Comparison of ENCODE assay signal across 8 cellular contexts in the genomic region with DNA sequence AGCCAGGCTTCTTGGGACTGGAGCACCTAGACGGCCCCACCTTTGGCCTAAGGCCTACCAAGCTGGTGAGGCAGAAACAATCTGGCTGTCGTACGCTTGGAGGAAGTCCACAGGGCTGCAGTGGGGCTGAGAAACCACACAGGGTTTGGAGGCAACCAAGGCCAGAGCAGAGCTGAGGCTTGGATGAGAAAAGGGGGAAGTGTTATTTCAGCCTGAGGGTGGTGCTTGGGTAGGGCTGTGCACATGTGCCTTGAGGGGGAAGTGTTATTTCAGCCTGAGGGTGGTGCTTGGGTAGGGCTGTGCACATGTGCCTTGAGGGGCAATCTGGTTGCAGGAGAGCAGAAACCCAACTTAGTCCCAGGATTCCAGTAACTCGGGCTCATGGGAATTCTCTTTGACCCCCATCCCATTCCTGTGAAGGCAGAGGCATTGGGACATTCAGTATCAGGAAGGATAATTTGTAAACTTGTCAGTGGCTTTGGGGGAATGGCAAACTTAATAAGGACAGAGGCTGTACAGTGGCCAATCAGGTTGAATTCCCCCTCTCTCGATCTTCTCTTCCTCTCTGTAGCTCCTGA. TPM values are rescaled to one million over a fixed set of nuclear protein-coding genes. Genes with fewer than 3 reads are reported as not detected.
A peak's percentile ranks its signal among the peaks of the same experiment; 100 is the strongest.
DNase-seq lines count a peak whose midpoint lies in the region; ATAC-seq and TF ChIP-seq lines count a peak whose summit lies in the region.

No MANE protein-coding gene starts in this region.

- H3K9me3 Mint-ChIP-seq in CD4-positive, alpha-beta T cell = no peaks in the 10 kb centered on the region

- intact Hi-C loops in CD4-positive, alpha-beta T cell (cut with DNase I, micrococcal nuclease) = loop anchor here in 1 of 2 experiments (2.0 to 10.0 kb wide), 5 partner anchors 50 to 1670 kb away; a partner anchor contains a TSS
- intact Hi-C loops in esophagus muscularis mucosa (cut with DNase I) = no loop called here
- intact Hi-C loops in psoas muscle (cut with DNase I) = no loop called here

- no peak for TF ChIP-seq CTCF in CD4-positive, alpha-beta T cell (IDR thresholded peaks at IDR 0.05)
- TF ChIP-seq CTCF in esophagus muscularis mucosa (IDR thresholded peaks at IDR 0.05) (no peak), psoas muscle (IDR thresholded peaks at IDR 0.05) (no peak)

- DNase-seq in CD4-positive, alpha-beta T cell = no peak
- DNase-seq in SIG-M5 (lab: John Stamatoyannopoulos, UW) = peak; percentile 91
- DNase-seq in esophagus muscularis mucosa (ENCODE audit: extremely low spot score) = no peak
- DNase-seq in psoas muscle = no peak
- no peak for DNase-seq in activated effector memory CD4-positive, alpha-beta T cell treated with Interleukin-2 at 50 U/mL for 16 hours
- DNase-seq in NCI-H1092 (lab: John Stamatoyannopoulos, UW) = no peak

- H3K9me3 ChIP-seq in CD4-positive, alpha-beta T cell (ENCODE audit: control insufficient read depth, low read length) = no peaks in the 10 kb centered on the region
- H3K9me3 ChIP-seq in esophagus muscularis mucosa (no peaks in the 10 kb centered on the region), psoas muscle (no peaks in the 10 kb centered on the region)

- H3K36me3 Mint-ChIP-seq in CD4-positive, alpha-beta T cell (ENCODE audit: low read depth) = no peaks in the 10 kb centered on the region

- peaks cover 24% of the 10 kb centered on the region for H3K4me1 Mint-ChIP-seq in CD4-positive, alpha-beta T cell (ENCODE audit: low read depth)

- WGBS in esophagus muscularis mucosa = 46% methylated on average over 5 of the region's 5 CpGs
- WGBS in psoas muscle, 3 donors = 44 to 48% (median 47%) methylated on average over 5 of the region's 5 CpGs

- peaks cover 20% of the 10 kb centered on the region for H3K27me3 Mint-ChIP-seq in CD4-positive, alpha-beta T cell

- no peaks in the 10 kb centered on the region for H3K36me3 ChIP-seq in esophagus muscularis mucosa
- no peaks in the 10 kb centered on the region for H3K36me3 ChIP-seq in psoas muscle (ENCODE audit: insufficient read depth in 1 of 2, low read depth in 1 of 2)

- TF ChIP-seq EP300 in esophagus muscularis mucosa (IDR thresholded peaks at IDR 0.05) = no peak

- H3K4me3 ChIP-seq in esophagus muscularis mucosa = peak overlapping the region; percentile 64 to 82 (median 74)
- peak overlapping the region; percentile 71 for H3K4me3 ChIP-seq in psoas muscle

- no peak overlapping the region for H3K27ac Mint-ChIP-seq in CD4-positive, alpha-beta T cell

- H3K4me1 ChIP-seq in esophagus muscularis mucosa = peaks cover 10 to 26% (median 22%) of the 10 kb centered on the region in 4 donors
- no peaks in the 10 kb centered on the region for H3K4me1 ChIP-seq in psoas muscle

- no peak for TF ChIP-seq POLR2A in esophagus muscularis mucosa (IDR thresholded peaks at IDR 0.05; ENCODE audit: low read depth)

- peak overlapping the region; percentile 52 for H3K4me3 Mint-ChIP-seq in CD4-positive, alpha-beta T cell

- POLR2A ChIA-PET in CD4-positive, alpha-beta T cell (lab: Charles Lee) = interaction anchor here (1.2 to 2.9 kb wide), 3 partner anchors 8 to 1954 kb away, joined by 4 to 25 read pairs (median 7); a partner anchor contains a TSS

- peak; percentile 29 for ATAC-seq in CD4-positive, alpha-beta T cell (ENCODE audit: poor library complexity)
- ATAC-seq in GM19043 (IDR thresholded peaks at IDR 0.05; ENCODE audit: low read depth, unreplicated experiment) (peak; percentile 51), HG03103 (IDR thresholded peaks at IDR 0.05; ENCODE audit: low read depth, unreplicated experiment) (peak; percentile 59), psoas muscle (peak in 3 of 4 donors; percentile 34 to 40 (median 39))

- peaks cover under 1% of the 10 kb centered on the region for H3K27me3 ChIP-seq in CD4-positive, alpha-beta T cell (ENCODE audit: control insufficient read depth, insufficient read depth, low read length)
- H3K27me3 ChIP-seq in esophagus muscularis mucosa (peaks cover 0 to 61% (median 2%) of the 10 kb centered on the region in 4 donors), psoas muscle (ENCODE audit: insufficient read depth in 3 of 3, low read length in 2 of 3) (peaks cover 0 to 41% (median 21%) of the 10 kb centered on the region in 3 donors)

- no peak overlapping the region for H3K27ac ChIP-seq in CD4-positive, alpha-beta T cell (ENCODE audit: low read depth, low read length)
- H3K27ac ChIP-seq in esophagus muscularis mucosa (replicated peaks in 1 of 4) = no peak overlapping the region
- no peak overlapping the region for H3K27ac ChIP-seq in psoas muscle

- CTCF ChIA-PET in CD4-positive, alpha-beta T cell (lab: Charles Lee) = interaction anchor here (0.8 to 1.4 kb wide), 2 partner anchors 11 to 108 kb away, joined by 3 to 5 read pairs; no protein-coding TSS in a partner anchor

RNA-seq across cellular contexts. Expression of a gene that starts 1.0 kb away (rescaled TPM):
- total RNA-seq in CD4-positive, alpha-beta T cell = 10 to 100 TPM; 14.0 to 16.0 TPM
- total RNA-seq in esophagus muscularis mucosa (1 to 10 TPM; 1.7 to 6.0 (median 4.2) TPM), psoas muscle (under 1 TPM; 0.15 to 0.46 (median 0.23) TPM)
- polyA plus RNA-seq in psoas muscle = under 1 TPM; 0.03 to 0.09 (median 0.07) TPM

RNA-seq across cellular contexts. Expression of a gene that starts 8.1 kb away (rescaled TPM):
- under 1 TPM; 0.14 to 0.17 TPM for total RNA-seq in CD4-positive, alpha-beta T cell
- total RNA-seq in esophagus muscularis mucosa (under 1 TPM in 1 of 4 donors, not detected in 3; 0.17 TPM), psoas muscle (not detected)
- not detected for polyA plus RNA-seq in psoas muscle

RNA-seq across cellular contexts. Expression of a gene that starts 51.1 kb away (rescaled TPM):
- total RNA-seq in CD4-positive, alpha-beta T cell = 10 to 100 TPM; 86.9 to 96.9 TPM
- 100 to 1,000 TPM; 193 to 244 (median 222) TPM for total RNA-seq in esophagus muscularis mucosa
- total RNA-seq in psoas muscle = 100 to 1,000 TPM; 249 to 280 (median 268) TPM
- polyA plus RNA-seq in psoas muscle = 100 to 1,000 TPM; 255 to 316 (median 288) TPM

RNA-seq across cellular contexts. Expression of a gene that starts 52.2 kb away (rescaled TPM):
- 1 to 10 TPM; 2.9 to 3.0 TPM for total RNA-seq in CD4-positive, alpha-beta T cell
- 10 to 100 TPM; 29.0 to 49.0 (median 33.2) TPM for total RNA-seq in esophagus muscularis mucosa
- total RNA-seq in psoas muscle = 10 to 100 TPM; 53.6 to 98.3 (median 63.7) TPM
- polyA plus RNA-seq in psoas muscle = 100 to 1,000 TPM in 1 of 3 donors, 10 to 100 TPM in 2; 87.6 to 118 (median 99.9) TPM
